30 cellular contexts compared by ENCODE assay signal in the genomic region with DNA sequence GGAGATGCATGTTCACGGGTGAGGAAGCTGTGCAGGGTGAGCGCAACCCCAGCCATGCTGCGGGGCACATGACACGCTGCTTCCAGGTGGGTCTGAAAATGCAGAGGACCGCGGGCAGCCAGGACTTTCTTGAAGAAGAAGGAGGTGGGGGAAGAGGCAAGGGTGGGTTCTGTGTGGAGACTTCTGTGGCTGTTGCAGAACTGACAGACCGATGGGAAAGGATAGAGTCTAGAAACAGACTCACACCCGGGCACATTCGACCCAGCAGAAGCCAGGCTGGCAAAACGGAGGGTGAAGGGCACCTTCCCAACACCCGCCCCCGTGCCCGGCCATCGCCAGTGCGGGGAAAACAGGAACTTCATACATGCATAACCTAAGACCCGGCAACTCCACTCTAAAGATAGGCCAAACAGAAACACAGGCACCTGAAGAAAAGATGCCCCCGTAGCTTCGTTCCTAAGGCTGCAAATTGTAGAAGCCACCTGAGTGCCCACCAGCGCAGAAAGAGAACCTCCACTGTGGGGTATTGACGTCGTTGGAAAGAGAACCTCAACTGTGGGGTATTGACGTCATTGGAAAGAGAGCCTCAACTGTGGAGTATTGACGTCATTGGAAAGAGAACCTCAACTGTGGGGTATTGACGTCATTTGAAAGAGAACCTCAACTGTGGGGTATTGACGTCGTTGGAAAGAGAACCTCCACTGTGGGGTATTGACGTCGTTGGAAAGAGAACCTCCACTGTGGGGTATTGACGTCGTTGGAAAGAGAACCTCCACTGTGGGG. TPM values are rescaled to one million over a fixed set of nuclear protein-coding genes. Genes with fewer than 3 reads are reported as not detected.
"Had no signal": no experiment of that assay in that cellular context is flagged by ENCODE, and none has a peak within 500 bp of the region (broad histone marks: within the 10 kb centered on the region; RNA-seq: fewer than 3 reads in every experiment).

No MANE protein-coding gene starts in this region.

- H3K4me1 Mint-ChIP-seq: activated CD4-positive, alpha-beta T cell treated with anti-CD3 and anti-CD28 coated beads, Interleukin-2, amount 10 ng/mL, durations not matched to agents 24 days and 14 days; activated naive CD8-positive, alpha-beta T cell treated with anti-CD3 and anti-CD28 coated beads for 36 hours had no signal

- H2AFZ ChIP-seq: parathyroid adenoma had no signal

- H3K36me3 ChIP-seq: adrenal gland, ascending aorta, brain microvascular endothelial cell, esophagus squamous epithelium, left ventricle myocardium inferior, right atrium auricular region, spleen, suprapubic skin, tibial artery had no signal

- H3K27me3 ChIP-seq: adrenal gland, ascending aorta, right atrium auricular region had no signal

- H3K79me2 ChIP-seq: parathyroid adenoma had no signal

- FAIRE-seq: endometrium, islet of Langerhans had no signal

- H3K36me3 Mint-ChIP-seq: activated CD4-positive, alpha-beta memory T cell treated with anti-CD3 and anti-CD28 coated beads for 36 hours; activated naive CD8-positive, alpha-beta T cell treated with anti-CD3 and anti-CD28 coated beads for 36 hours had no signal

- H3K27ac ChIP-seq: adrenal gland, ascending aorta, brain microvascular endothelial cell, epithelial cell of prostate, esophagus squamous epithelium, left ventricle myocardium inferior, parathyroid adenoma, right atrium auricular region, spleen, suprapubic skin, tibial artery had no signal

- H3K27ac Mint-ChIP-seq: activated CD4-positive, alpha-beta memory T cell treated with anti-CD3 and anti-CD28 coated beads for 36 hours; activated CD4-positive, alpha-beta T cell treated with anti-CD3 and anti-CD28 coated beads, Interleukin-2, amount 10 ng/mL, durations not matched to agents 24 days and 14 days; activated naive CD4-positive, alpha-beta T cell treated with anti-CD3 and anti-CD28 coated beads for 36 hours; activated naive CD8-positive, alpha-beta T cell treated with anti-CD3 and anti-CD28 coated beads for 36 hours; dendritic cell treated with granulocyte-macrophage colony-stimulating factor and Interleukin-4, amounts not matched to agents 40 ng/mL and 50 ng/mL, for 4 days; nephron progenitor cell had no signal

- H3K9ac ChIP-seq: parathyroid adenoma had no signal

- H3K9me3 Mint-ChIP-seq: activated CD4-positive, alpha-beta memory T cell treated with anti-CD3 and anti-CD28 coated beads for 36 hours; activated CD4-positive, alpha-beta T cell treated with anti-CD3 and anti-CD28 coated beads, Interleukin-2, amount 10 ng/mL, durations not matched to agents 24 days and 14 days; activated naive CD4-positive, alpha-beta T cell treated with anti-CD3 and anti-CD28 coated beads for 36 hours; dendritic cell treated with granulocyte-macrophage colony-stimulating factor and Interleukin-4, amounts not matched to agents 40 ng/mL and 50 ng/mL, for 4 days had no signal

- H3K4me3 Mint-ChIP-seq: activated CD4-positive, alpha-beta memory T cell treated with anti-CD3 and anti-CD28 coated beads for 36 hours; activated CD4-positive, alpha-beta T cell treated with anti-CD3 and anti-CD28 coated beads, Interleukin-2, amount 10 ng/mL, durations not matched to agents 24 days and 14 days; activated naive CD4-positive, alpha-beta T cell treated with anti-CD3 and anti-CD28 coated beads for 36 hours; activated naive CD8-positive, alpha-beta T cell treated with anti-CD3 and anti-CD28 coated beads for 36 hours; dendritic cell treated with granulocyte-macrophage colony-stimulating factor and Interleukin-4, amounts not matched to agents 40 ng/mL and 50 ng/mL, for 4 days; nephron progenitor cell had no signal

- H3K4me1 ChIP-seq: ascending aorta, left ventricle myocardium inferior, right atrium auricular region had no signal

- H3K9me3 ChIP-seq: adrenal gland, ascending aorta, esophagus squamous epithelium, suprapubic skin, tibial artery had no signal

- H3K4me3 ChIP-seq: adrenal gland, ascending aorta, esophagus squamous epithelium, left ventricle myocardium inferior, lung, right atrium auricular region, spleen, suprapubic skin, tibial artery had no signal

- DNase-seq: activated CD4-positive, alpha-beta memory T cell treated with anti-CD3 and anti-CD28 coated beads for 36 hours; activated CD4-positive, alpha-beta T cell treated with anti-CD3 and anti-CD28 coated beads, Interleukin-2, amount 10 ng/mL, durations not matched to agents 24 days and 14 days; activated CD4-positive, CD25-positive, alpha-beta regulatory T cell treated with anti-CD3 and anti-CD28 coated beads, Interleukin-2, amount 50 U/mL, for 72 hours; activated CD8-positive, alpha-beta memory T cell treated with anti-CD3 and anti-CD28 coated beads, Interleukin-2, amount 50 U/mL, for 48 hours; activated naive CD4-positive, alpha-beta T cell treated with anti-CD3 and anti-CD28 coated beads for 36 hours; activated naive CD8-positive, alpha-beta T cell treated with anti-CD3 and anti-CD28 coated beads for 36 hours; activated T-cell treated with anti-CD3 and anti-CD28 coated beads, Interleukin-2, amount 50 U/mL, for 48 hours; brain microvascular endothelial cell; caudate nucleus; effector CD4-positive, alpha-beta T cell; esophagus squamous epithelium; foreskin melanocyte; left ventricle myocardium inferior; nephron progenitor cell; spleen; stimulated activated naive CD4-positive, alpha-beta T cell; T-helper 2 cell; tibial artery had no signal

RNA-seq across cellular contexts. Expression of gene KNDC1, which starts 4.8 kb away (rescaled TPM):
- total RNA-seq: activated naive CD4-positive, alpha-beta T cell treated with anti-CD3 and anti-CD28 coated beads for 36 hours; activated naive CD8-positive, alpha-beta T cell treated with anti-CD3 and anti-CD28 coated beads for 36 hours; glomerular endothelial cell; pulmonary artery endothelial cell had no signal
